In genomic region chr19:19657397-19657783, GRCh38 we compare ENCODE assay signal across 20 cellular contexts. TPM values are rescaled to one million over a fixed set of nuclear protein-coding genes. Genes with fewer than 3 reads are reported as not detected.
DNase-seq lines count a peak whose midpoint lies in the region; ATAC-seq and TF ChIP-seq lines count a peak whose summit lies in the region.
"Had no signal": no experiment of that assay in that cellular context is flagged by ENCODE, and none has a peak within 500 bp of the region (broad histone marks: within the 10 kb centered on the region; RNA-seq: fewer than 3 reads in every experiment).

No MANE protein-coding gene starts in this region.

- peaks cover 18% of the 10 kb centered on the region for H3K4me1 Mint-ChIP-seq in brain

- no peak for TF ChIP-seq CTCF in brain (conservative IDR thresholded peaks at IDR 0.05)

- peaks cover 59% of the 10 kb centered on the region for H3K36me3 Mint-ChIP-seq in brain

- H3K27ac Mint-ChIP-seq in brain = peak overlapping the region in 4 of 5 experiments; percentile 49 to 98 (median 84)
- H3K27ac Mint-ChIP-seq: activated B cell treated with CpG ODN at 0.5 μM for 24 hours; activated naive CD4-positive, alpha-beta T cell treated with anti-CD3 and anti-CD28 coated beads, Interleukin-2, amount 50 U/mL, for 24 hours; type B pancreatic cell had no signal

- peak overlapping the region in 3 of 5 experiments; percentile 27 to 75 (median 65) for H3K4me3 Mint-ChIP-seq in brain
- H3K4me3 Mint-ChIP-seq: activated B cell treated with CpG ODN at 0.5 μM for 24 hours; activated naive CD4-positive, alpha-beta T cell treated with anti-CD3 and anti-CD28 coated beads, Interleukin-2, amount 50 U/mL, for 24 hours; activated T-cell treated with anti-CD3 and anti-CD28 coated beads, Interleukin-2, amount 50 U/mL, for 72 hours; type B pancreatic cell had no signal

- H3K27me3 Mint-ChIP-seq in brain = no peaks in the 10 kb centered on the region
- H3K27me3 Mint-ChIP-seq: activated B cell treated with CpG ODN at 0.5 μM for 24 hours; activated naive CD4-positive, alpha-beta T cell treated with anti-CD3 and anti-CD28 coated beads, Interleukin-2, amount 50 U/mL, for 24 hours; naive thymus-derived CD4-positive, alpha-beta T cell; type B pancreatic cell had no signal

- intact Hi-C loops in posterior vena cava (cut with DNase I) = no loop called here

- ATAC-seq in HG02981 (IDR thresholded peaks at IDR 0.05; ENCODE audit: unreplicated experiment) (no peak), HG02840 (IDR thresholded peaks at IDR 0.05; ENCODE audit: low FRiP score, unreplicated experiment) (no peak)
- ATAC-seq: activated T-cell treated with anti-CD3 and anti-CD28 coated beads, Interleukin-2, amount 50 U/mL, for 72 hours; body of pancreas; HCT116; naive thymus-derived CD4-positive, alpha-beta T cell had no signal

- H3K9me3 Mint-ChIP-seq in brain = no peaks in the 10 kb centered on the region
- H3K9me3 Mint-ChIP-seq: activated B cell treated with CpG ODN at 0.5 μM for 24 hours; activated naive CD4-positive, alpha-beta T cell treated with anti-CD3 and anti-CD28 coated beads, Interleukin-2, amount 50 U/mL, for 24 hours; activated T-cell treated with anti-CD3 and anti-CD28 coated beads, Interleukin-2, amount 50 U/mL, for 72 hours; naive thymus-derived CD4-positive, alpha-beta T cell; type B pancreatic cell had no signal

- DNase-seq in DMS 273 (lab: John Stamatoyannopoulos, UW; ENCODE audit: unreplicated experiment) = peak; percentile 98
- peak; percentile 21 for DNase-seq in HuH-7.5 (ENCODE audit: low spot score)
- peak; percentile 75 for DNase-seq in posterior vena cava (ENCODE audit: low spot score)
- DNase-seq in DMS153 (lab: John Stamatoyannopoulos, UW) = no peak
- DNase-seq: activated B cell treated with CpG ODN at 0.5 μM for 24 hours; activated T-cell treated with anti-CD3 and anti-CD28 coated beads, Interleukin-2, amount 50 U/mL, for 72 hours; body of pancreas; DMS53; kidney glomerular epithelial cell; mammary epithelial cell; naive thymus-derived CD4-positive, alpha-beta T cell; SHP77 treated with DMSO at 0.1 percent for 48 hours; stimulated activated CD4-positive, alpha-beta T cell treated with anti-CD3 and anti-CD28 coated beads, Interleukin-2, amount 100 ng/mL, for 48 hours; stomach had no signal

RNA-seq across cellular contexts. Expression of gene ATP13A1, which starts 6.1 kb away (rescaled TPM):
- polyA plus RNA-seq in brain (ENCODE audit: insufficient read depth, low read depth, low replicate concordance) = 27.4 TPM
- 10 to 100 TPM; 33.1 to 33.3 TPM for total RNA-seq in posterior vena cava

RNA-seq across cellular contexts. Expression of gene ZNF101, which starts 11.2 kb away (rescaled TPM):
- 5.8 TPM for polyA plus RNA-seq in brain (ENCODE audit: insufficient read depth, low read depth, low replicate concordance)
- 1 to 10 TPM; 6.3 to 8.2 TPM for total RNA-seq in posterior vena cava

RNA-seq across cellular contexts. Expression of gene GMIP, which starts 13.9 kb away (rescaled TPM):
- 13.6 TPM for polyA plus RNA-seq in brain (ENCODE audit: insufficient read depth, low read depth, low replicate concordance)
- total RNA-seq in posterior vena cava = 10 to 100 TPM in 1 of 2 donors, 1 to 10 TPM in 1; 8.3 to 11.4 TPM

RNA-seq across cellular contexts. Expression of gene LPAR2, which starts 29.4 kb away (rescaled TPM):
- 17.6 TPM for polyA plus RNA-seq in brain (ENCODE audit: insufficient read depth, low read depth, low replicate concordance)
- total RNA-seq in posterior vena cava = 1 to 10 TPM; 2.0 to 5.5 TPM

RNA-seq across cellular contexts. Expression of gene PBX4, which starts 38.9 kb away (rescaled TPM):
- 5.2 TPM for polyA plus RNA-seq in brain (ENCODE audit: insufficient read depth, low read depth, low replicate concordance)
- under 1 TPM; 0.29 to 0.93 TPM for total RNA-seq in posterior vena cava
